Comparison of ENCODE assay signal across 8 cellular contexts in the genomic region with DNA sequence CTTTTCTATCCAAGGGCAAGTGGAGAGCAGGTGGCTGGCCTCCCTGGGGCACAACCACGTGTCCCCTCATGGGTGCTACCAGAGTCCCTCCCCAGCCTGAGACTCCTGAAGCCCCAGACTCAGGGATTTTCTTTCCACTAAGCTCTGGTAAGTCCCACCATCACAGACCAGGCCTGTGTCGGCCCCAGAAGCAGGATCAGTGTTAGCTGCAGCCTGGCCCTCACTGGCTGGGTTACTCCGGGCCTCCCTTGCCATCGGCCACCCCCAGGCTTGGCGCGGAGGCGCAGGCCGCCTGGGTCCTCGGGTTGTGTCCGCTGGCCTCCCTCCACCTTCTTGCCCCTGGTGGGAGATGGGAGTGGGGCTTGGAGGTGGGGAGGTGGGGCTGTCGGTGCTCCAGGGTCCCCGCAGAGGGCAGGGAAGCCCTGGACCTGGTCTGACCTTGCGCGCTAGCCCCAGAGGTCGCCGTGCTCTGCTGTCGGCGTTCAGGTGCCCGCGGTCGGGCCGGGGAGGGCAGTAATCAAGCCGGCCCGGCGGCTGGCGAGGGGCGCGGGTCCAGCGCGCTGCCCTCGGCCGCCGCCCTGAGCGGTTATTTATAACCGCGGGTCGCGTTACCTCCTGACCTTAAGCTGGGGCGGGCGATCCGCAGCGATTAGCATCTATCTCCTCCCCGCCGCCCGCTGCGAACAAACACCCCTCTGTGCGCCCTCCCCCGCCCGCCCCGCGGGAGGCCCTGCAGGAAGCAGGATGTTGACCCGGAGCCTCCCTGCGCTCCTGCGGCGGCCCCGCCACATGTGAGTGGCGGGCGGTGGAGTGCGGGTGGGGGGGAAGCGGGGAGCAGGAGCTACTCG.
DNase-seq lines count a peak whose midpoint lies in the region; ATAC-seq and TF ChIP-seq lines count a peak whose summit lies in the region.

No MANE protein-coding gene starts in this region.

- H3K4me1 ChIP-seq in trophoblast cell (ENCODE audit: control insufficient read depth in 1 of 2, insufficient read depth in 2 of 2, low read length in 2 of 2) (peaks cover 8 to 9% of the 10 kb centered on the region in 2 experiments), tibial nerve (peaks cover 0 to 48% (median 25%) of the 10 kb centered on the region in 4 donors)

- peak overlapping the region; percentile 38 for H2AFZ ChIP-seq in trophoblast cell (ENCODE audit: insufficient read depth, low read length, poor library complexity)

- no peak overlapping the region for H2AK5ac ChIP-seq in trophoblast cell (ENCODE audit: low read length)

- H2BK5ac ChIP-seq in trophoblast cell (ENCODE audit: low read depth, low read length, poor library complexity), result no peak overlapping the region

- peak overlapping the region; percentile 8 for H3K14ac ChIP-seq in trophoblast cell (ENCODE audit: low read length)

- intact Hi-C loops in cardiac septum (cut with DNase I), result no loop called here

- H3K36me3 ChIP-seq in trophoblast cell (ENCODE audit: control insufficient read depth in 1 of 2, insufficient read depth in 2 of 2, low read length in 2 of 2), result no peaks in the 10 kb centered on the region
- H3K36me3 ChIP-seq in tibial nerve, result no peaks in the 10 kb centered on the region

- no peak for ATAC-seq in HG03039 (IDR thresholded peaks at IDR 0.05; ENCODE audit: unreplicated experiment)

- TF ChIP-seq EP300 in tibial nerve (IDR thresholded peaks at IDR 0.05), result peak; percentile 56 to 84

- peak in 1 of 5 experiments; percentile 29 for TF ChIP-seq CTCF in tibial nerve (IDR thresholded peaks at IDR 0.05)

- H3K79me1 ChIP-seq in trophoblast cell (ENCODE audit: low read length), result peaks cover 7% of the 10 kb centered on the region

- H3K79me2 ChIP-seq in trophoblast cell (ENCODE audit: control insufficient read depth, insufficient read depth, low read length, poor library complexity), result no peaks in the 10 kb centered on the region

- H3K27ac ChIP-seq in trophoblast cell (ENCODE audit: low read depth, low read length) (no peak overlapping the region), tibial nerve (peak overlapping the region; percentile 84 to 97 (median 90))

- H4K12ac ChIP-seq in trophoblast cell (ENCODE audit: low read depth, low read length), result peak overlapping the region; percentile 6

- peak overlapping the region; percentile 1 for H2BK12ac ChIP-seq in trophoblast cell (ENCODE audit: low read length)

- peak overlapping the region; percentile 72 for H3K4me2 ChIP-seq in trophoblast cell (ENCODE audit: low read length)

- peak; percentile 92 for DNase-seq in COLO829 (ENCODE audit: low spot score)
- peak; percentile 90 for DNase-seq in HT-29 (ENCODE audit: low spot score)
- peak; percentile 83 for DNase-seq in SHP77 treated with DMSO at 0.1 percent for 48 hours (lab: John Stamatoyannopoulos, UW)
- peak; percentile 24 to 75 (median 60) for DNase-seq in activated naive CD4-positive, alpha-beta T cell (lab: John Stamatoyannopoulos, UW)
- peak; percentile 90 for DNase-seq in cardiac septum (ENCODE audit: low spot score)
- DNase-seq in trophoblast cell, result no peak
- DNase-seq in tibial nerve (ENCODE audit: low spot score in 2 of 2), result peak; percentile 61 to 72

- peak overlapping the region; percentile 15 for H4K8ac ChIP-seq in trophoblast cell (ENCODE audit: low read depth, low read length)

- no peak overlapping the region for H3K18ac ChIP-seq in trophoblast cell (ENCODE audit: low read length)

- H3K27me3 ChIP-seq in trophoblast cell (ENCODE audit: insufficient read depth, low read length) (no peaks in the 10 kb centered on the region), tibial nerve (no peaks in the 10 kb centered on the region)

- H3K23ac ChIP-seq in trophoblast cell (ENCODE audit: low read length), result no peak overlapping the region

- peak overlapping the region; percentile 37 for H4K91ac ChIP-seq in trophoblast cell (ENCODE audit: low read depth, low read length)

- peak; percentile 11 to 61 for TF ChIP-seq POLR2A in tibial nerve (IDR thresholded peaks at IDR 0.05)

- H3K4me3 ChIP-seq in trophoblast cell (ENCODE audit: low read depth, low read length) (peak overlapping the region; percentile 26), tibial nerve (peak overlapping the region; percentile 41 to 59 (median 48))

- H3K9me3 ChIP-seq in trophoblast cell (ENCODE audit: insufficient read depth, low read depth, low read length) (peaks cover 2% of the 10 kb centered on the region), tibial nerve (no peaks in the 10 kb centered on the region)

- no CpG with 5 or more reads among the region's 61 CpGs for WGBS in trophoblast cell (ENCODE audit: extremely low coverage, insufficient coverage, insufficient read length)
- 7 to 9% methylated on average over 10 to 56 of the region's 61 CpGs for WGBS in tibial nerve, 2 donors

- H3K9ac ChIP-seq in trophoblast cell (ENCODE audit: low read length), result peak overlapping the region; percentile 44

- H2BK120ac ChIP-seq in trophoblast cell (ENCODE audit: insufficient read depth, low read length, poor library complexity), result peak overlapping the region; percentile 6

- H3K4ac ChIP-seq in trophoblast cell (ENCODE audit: low read depth, low read length), result no peak overlapping the region

Comparison
In these comparisons a context has a peak if more than half of its experiments do, and no peak if none do; other contexts are left out.
1. DNase-seq: peak in COLO829 (single experiment), HT-29 (single experiment), SHP77 treated with DMSO at 0.1 percent for 48 hours (single experiment), activated naive CD4-positive, alpha-beta T cell (4 of 4), cardiac septum (single experiment) and tibial nerve (2 of 2); none in trophoblast cell (0 of 2).